Comparison of ENCODE assay signal across 8 cellular contexts in genomic region chr10:96834121-96834520, GRCh38. TPM values are rescaled to one million over a fixed set of nuclear protein-coding genes. Genes with fewer than 3 reads are reported as not detected.
DNase-seq lines count a peak whose midpoint lies in the region; ATAC-seq and TF ChIP-seq lines count a peak whose summit lies in the region.

No MANE protein-coding gene starts in this region.

- peaks cover 19% of the 10 kb centered on the region for H3K4me1 ChIP-seq in iPS-20b (ENCODE audit: insufficient read depth, low read length)
- peaks cover 0 to 33% (median 29%) of the 10 kb centered on the region in 5 donors for H3K4me1 ChIP-seq in subcutaneous abdominal adipose tissue (ENCODE audit: control insufficient read depth in 5 of 5, insufficient read depth in 5 of 5, low read length in 5 of 5)

- H3K27me3 ChIP-seq in iPS-20b (ENCODE audit: insufficient read depth, low read length) (no peaks in the 10 kb centered on the region), subcutaneous abdominal adipose tissue (ENCODE audit: control insufficient read depth in 5 of 5, insufficient read depth in 4 of 5, low read length in 5 of 5) (no peaks in the 10 kb centered on the region)

- TF ChIP-seq CTCF in GM20000 (IDR thresholded peaks at IDR 0.05; ENCODE audit: extremely low read depth, missing control alignments) = no peak

- H3K4me3 Mint-ChIP-seq in activated CD4-positive, alpha-beta T cell treated with anti-CD3 and anti-CD28 coated beads for 36 hours = peak overlapping the region; percentile 96
- peak overlapping the region; percentile 92 for H3K4me3 Mint-ChIP-seq in activated T-helper 1 cell treated with anti-CD3 and anti-CD28 coated beads, Interleukin-12 subunit alpha, Interleukin-12 subunit beta, Interleukin-2, Interleukin-4 antibody, amounts not matched to agents 30 ng/mL and 10 ng/mL and 1 ng/mL, durations not matched to agents 14 hours and 24 hours and 36 hours

- H3K9me3 ChIP-seq in iPS-20b (ENCODE audit: insufficient read depth, low read depth, low read length) = no peaks in the 10 kb centered on the region
- H3K9me3 ChIP-seq in subcutaneous abdominal adipose tissue (ENCODE audit: control insufficient read depth in 5 of 5, low read length in 5 of 5) = no peaks in the 10 kb centered on the region

- H3K27ac ChIP-seq in iPS-20b (ENCODE audit: low read length) = no peak overlapping the region
- H3K27ac ChIP-seq in subcutaneous abdominal adipose tissue (ENCODE audit: low read depth, low read length) = no peak overlapping the region

- no peaks in the 10 kb centered on the region for H3K27me3 Mint-ChIP-seq in activated CD4-positive, alpha-beta T cell treated with anti-CD3 and anti-CD28 coated beads for 36 hours
- no peaks in the 10 kb centered on the region for H3K27me3 Mint-ChIP-seq in activated T-helper 1 cell treated with anti-CD3 and anti-CD28 coated beads, Interleukin-12 subunit alpha, Interleukin-12 subunit beta, Interleukin-2, Interleukin-4 antibody, amounts not matched to agents 30 ng/mL and 10 ng/mL and 1 ng/mL, durations not matched to agents 14 hours and 24 hours and 36 hours (ENCODE audit: insufficient read depth)

- H3K27ac Mint-ChIP-seq in activated CD4-positive, alpha-beta T cell treated with anti-CD3 and anti-CD28 coated beads for 36 hours = peak overlapping the region; percentile 88
- H3K27ac Mint-ChIP-seq in activated T-helper 1 cell treated with anti-CD3 and anti-CD28 coated beads, Interleukin-12 subunit alpha, Interleukin-12 subunit beta, Interleukin-2, Interleukin-4 antibody, amounts not matched to agents 30 ng/mL and 10 ng/mL and 1 ng/mL, durations not matched to agents 14 hours and 24 hours and 36 hours = peak overlapping the region; percentile 82

- H3K36me3 ChIP-seq in iPS-20b (ENCODE audit: insufficient read depth, low read depth, low read length) (no peaks in the 10 kb centered on the region), subcutaneous abdominal adipose tissue (ENCODE audit: control insufficient read depth in 5 of 5, insufficient read depth in 5 of 5, low read length in 5 of 5) (no peaks in the 10 kb centered on the region)

- POLR2A ChIA-PET in activated CD4-positive, alpha-beta T cell treated with anti-CD3 and anti-CD28 coated beads for 36 hours (lab: Charles Lee) = no interaction called here

- H3K9ac ChIP-seq in iPS-20b (ENCODE audit: low read depth, low read length) (peak overlapping the region; percentile 80; the same call in 1 of the 2 replicates), subcutaneous abdominal adipose tissue (ENCODE audit: low read length in 5 of 5) (peak overlapping the region in 1 of 5 donors; percentile 82)

- H3K4me1 Mint-ChIP-seq in activated CD4-positive, alpha-beta T cell treated with anti-CD3 and anti-CD28 coated beads for 36 hours = peaks cover 63% of the 10 kb centered on the region
- peaks cover 63% of the 10 kb centered on the region for H3K4me1 Mint-ChIP-seq in activated T-helper 1 cell treated with anti-CD3 and anti-CD28 coated beads, Interleukin-12 subunit alpha, Interleukin-12 subunit beta, Interleukin-2, Interleukin-4 antibody, amounts not matched to agents 30 ng/mL and 10 ng/mL and 1 ng/mL, durations not matched to agents 14 hours and 24 hours and 36 hours (ENCODE audit: low read depth)

- no peak for ATAC-seq in activated CD4-positive, alpha-beta T cell treated with anti-CD3 and anti-CD28 coated beads for 36 hours
- no peak for ATAC-seq in left lobe of liver

- CTCF ChIA-PET in activated CD4-positive, alpha-beta T cell treated with anti-CD3 and anti-CD28 coated beads for 36 hours (lab: Charles Lee) = interaction anchor here (0.8 kb wide), 1 partner anchor 259 kb away, joined by 3 read pairs; no protein-coding TSS in a partner anchor

- intact Hi-C loops in activated CD4-positive, alpha-beta T cell treated with anti-CD3 and anti-CD28 coated beads for 36 hours (cut with DNase I, micrococcal nuclease) = loop anchor here (1.0 to 10.0 kb wide), 8 partner anchors 9 to 1298 kb away; partner anchors contain the start of genes CCNJ (in 1 of the 2), FRAT1 (in 1 of the 2), PGAM1 (in 1 of the 2) and R3HCC1L (in 1 of the 2)
- intact Hi-C loops in activated T-helper 1 cell treated with anti-CD3 and anti-CD28 coated beads, Interleukin-12 subunit alpha, Interleukin-12 subunit beta, Interleukin-2, Interleukin-4 antibody, amounts not matched to agents 30 ng/mL and 10 ng/mL and 1 ng/mL, durations not matched to agents 14 hours and 24 hours and 36 hours (cut with micrococcal nuclease) = loop anchor here (5.0 to 10.0 kb wide), 7 partner anchors 78 to 903 kb away; partner anchors contain the start of genes ARHGAP19, CCNJ, PI4K2A and ZFYVE27

- peaks cover 16% of the 10 kb centered on the region for H3K36me3 Mint-ChIP-seq in activated CD4-positive, alpha-beta T cell treated with anti-CD3 and anti-CD28 coated beads for 36 hours (ENCODE audit: low read depth)
- H3K36me3 Mint-ChIP-seq in activated T-helper 1 cell treated with anti-CD3 and anti-CD28 coated beads, Interleukin-12 subunit alpha, Interleukin-12 subunit beta, Interleukin-2, Interleukin-4 antibody, amounts not matched to agents 30 ng/mL and 10 ng/mL and 1 ng/mL, durations not matched to agents 14 hours and 24 hours and 36 hours (ENCODE audit: low read depth) = peaks cover 13% of the 10 kb centered on the region

- no peak for DNase-seq in activated CD4-positive, alpha-beta T cell treated with anti-CD3 and anti-CD28 coated beads for 36 hours
- DNase-seq in activated CD4-positive, alpha-beta T cell treated with anti-CD3 and anti-CD28 coated beads, Interleukin-2, amount 50 U/mL, for 1 hour = no peak
- no peak for DNase-seq in activated T-helper 1 cell treated with anti-CD3 and anti-CD28 coated beads, Interleukin-12 subunit alpha, Interleukin-12 subunit beta, Interleukin-2, Interleukin-4 antibody, amounts not matched to agents 30 ng/mL and 10 ng/mL and 1 ng/mL, durations not matched to agents 14 hours and 24 hours and 36 hours (ENCODE audit: low spot score)
- DNase-seq in GF-D8 (lab: John Stamatoyannopoulos, UW) (no peak), GM20000 (ENCODE audit: low spot score) (no peak), left lobe of liver (ENCODE audit: low spot score) (no peak)

- H3K4me3 ChIP-seq in iPS-20b (ENCODE audit: low read length) (peak overlapping the region; percentile 87), subcutaneous abdominal adipose tissue (ENCODE audit: low read depth in 1 of 5, low read length in 5 of 5) (peak overlapping the region; percentile 76 to 91 (median 88))

- no peaks in the 10 kb centered on the region for H3K9me3 Mint-ChIP-seq in activated CD4-positive, alpha-beta T cell treated with anti-CD3 and anti-CD28 coated beads for 36 hours (ENCODE audit: low read depth)
- H3K9me3 Mint-ChIP-seq in activated T-helper 1 cell treated with anti-CD3 and anti-CD28 coated beads, Interleukin-12 subunit alpha, Interleukin-12 subunit beta, Interleukin-2, Interleukin-4 antibody, amounts not matched to agents 30 ng/mL and 10 ng/mL and 1 ng/mL, durations not matched to agents 14 hours and 24 hours and 36 hours = no peaks in the 10 kb centered on the region

RNA-seq across cellular contexts. Expression of gene LCOR, which starts 2.0 kb away (rescaled TPM):
- total RNA-seq in activated CD4-positive, alpha-beta T cell treated with anti-CD3 and anti-CD28 coated beads for 36 hours = 10 to 100 TPM; 22.0 to 23.4 TPM
- 26.2 and 31.9 TPM in 2 replicates for total RNA-seq in activated T-helper 1 cell treated with anti-CD3 and anti-CD28 coated beads, Interleukin-12 subunit alpha, Interleukin-12 subunit beta, Interleukin-2, Interleukin-4 antibody, amounts not matched to agents 30 ng/mL and 10 ng/mL and 1 ng/mL, durations not matched to agents 14 hours and 24 hours and 36 hours
- 9.2 TPM for total RNA-seq in left lobe of liver
